ENCODE assay signal across 15 cellular contexts in genomic region chr15:33360876-33361275, GRCh38. TPM values are rescaled to one million over a fixed set of nuclear protein-coding genes. Genes with fewer than 3 reads are reported as not detected.
DNase-seq lines count a peak whose midpoint lies in the region; TF ChIP-seq lines count a peak whose summit lies in the region.
"Had no signal": no experiment of that assay in that cellular context is flagged by ENCODE, and none has a peak within 500 bp of the region (broad histone marks: within the 10 kb centered on the region; RNA-seq: fewer than 3 reads in every experiment).

No MANE protein-coding gene starts in this region.

- H3K36me3 ChIP-seq in left ventricle myocardium inferior (no peaks in the 10 kb centered on the region), SJCRH30 (no peaks in the 10 kb centered on the region)

- intact Hi-C loops in left ventricle myocardium inferior (cut with micrococcal nuclease) (no loop called here), cardiac septum (cut with DNase I) (no loop called here)

- H3K4me1 ChIP-seq in left ventricle myocardium inferior = no peaks in the 10 kb centered on the region
- peaks cover 38% of the 10 kb centered on the region for H3K4me1 ChIP-seq in SJCRH30

- H3K27me3 ChIP-seq in left ventricle myocardium inferior (ENCODE audit: low read depth) = no peaks in the 10 kb centered on the region
- H3K27me3 ChIP-seq in SJCRH30 = no peaks in the 10 kb centered on the region

- TF ChIP-seq CTCF in left ventricle myocardium inferior (IDR thresholded peaks at IDR 0.05; ENCODE audit: borderline replicate concordance) = no peak

- H3K27ac ChIP-seq in left ventricle myocardium inferior (replicated peaks) (no peak overlapping the region), SJCRH30 (no peak overlapping the region)
- H3K27ac ChIP-seq: 22Rv1 had no signal

- H3K9me3 ChIP-seq in left ventricle myocardium inferior (replicated peaks) (no peaks in the 10 kb centered on the region), SJCRH30 (replicated peaks) (no peaks in the 10 kb centered on the region)

- DNase-seq in DMS 273 (lab: John Stamatoyannopoulos, UW; ENCODE audit: unreplicated experiment) = peak; percentile 61
- no peak for DNase-seq in DMS 273 treated with DMSO at 0.1 percent for 48 hours (lab: John Stamatoyannopoulos, UW)
- peak; percentile 48 for DNase-seq in left ventricle myocardium inferior
- DNase-seq in cardiac septum (ENCODE audit: low spot score) = no peak
- DNase-seq in SJCRH30 = peak; percentile 75 to 86
- DNase-seq in SIG-M5 treated with dmso at 0.1 percent for 504 hours (lab: John Stamatoyannopoulos, UW; ENCODE audit: unreplicated experiment) = no peak
- DNase-seq in mesenteric fat pad (ENCODE audit: low spot score) = no peak
- DNase-seq: CD8-positive, alpha-beta T cell; COR-L47; DMS53; GF-D8; HCEC 1CT; HFFc6 had no signal

- H3K4me3 ChIP-seq in left ventricle myocardium inferior (no peak overlapping the region), SJCRH30 (no peak overlapping the region)

RNA-seq across cellular contexts. Expression of gene RYR3, which starts 50.1 kb away (rescaled TPM):
- total RNA-seq in left ventricle myocardium inferior (0.08 TPM), cardiac septum (0.54 TPM), mesenteric fat pad (0.48 TPM)
- 20.0 and 23.4 TPM in 2 replicates for total RNA-seq in SJCRH30 (2014; rRNA removed; shearing (Covaris generic))
- total RNA-seq: A673; CD8-positive, alpha-beta T cell; HFFc6 had no signal

Comparison
In these comparisons a context has a peak if more than half of its experiments do, and no peak if none do; other contexts are left out.
1. DNase-seq: peak in DMS 273 (single experiment), left ventricle myocardium inferior (single experiment) and SJCRH30 (2 of 2); none in DMS 273 treated with DMSO at 0.1 percent for 48 hours (single experiment), cardiac septum (single experiment), SIG-M5 treated with dmso at 0.1 percent for 504 hours (single experiment) and mesenteric fat pad (single experiment).
2. RNA of gene RYR3, which starts 50.1 kb away (total RNA-seq): 20.0 to 23.4 TPM in SJCRH30; 0.54 TPM in cardiac septum (single experiment), 0.48 TPM in mesenteric fat pad (single experiment) and 0.08 TPM in left ventricle myocardium inferior (single experiment); every median in the first group is over 10 times any median in the second.